24 cellular contexts compared by ENCODE assay signal in the genomic region with DNA sequence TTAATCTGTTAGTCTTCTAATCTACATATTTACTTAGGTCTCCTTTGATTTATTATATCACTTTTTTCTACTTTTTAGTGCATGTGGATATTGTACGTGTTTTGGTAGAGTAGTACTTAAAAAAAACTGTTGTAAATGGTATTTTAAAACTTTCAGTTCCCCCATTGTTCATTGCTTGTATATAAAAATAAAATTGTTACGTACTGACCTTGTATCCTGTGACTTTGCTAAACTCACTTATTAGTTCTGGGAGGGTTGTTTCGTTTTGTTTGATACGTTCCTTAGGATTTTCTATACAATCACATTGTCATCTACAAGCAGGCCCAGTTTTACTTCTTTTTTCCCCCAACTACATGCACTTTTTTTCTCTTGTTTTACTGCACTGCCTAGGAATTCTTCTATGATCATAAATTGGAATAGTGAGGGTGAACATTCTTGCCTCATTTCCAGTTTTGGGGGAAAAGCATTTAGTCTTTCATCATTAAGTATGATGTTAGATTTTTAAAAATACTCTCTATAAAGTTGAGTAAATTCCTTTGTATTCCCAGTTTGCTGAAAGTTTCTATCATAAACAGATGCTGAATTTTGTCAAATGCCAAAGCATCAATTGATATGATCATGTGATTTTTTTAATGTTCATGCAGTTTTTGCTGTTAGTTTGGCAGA. TPM values are rescaled to one million over a fixed set of nuclear protein-coding genes. Genes with fewer than 3 reads are reported as not detected.
"Had no signal": no experiment of that assay in that cellular context is flagged by ENCODE, and none has a peak within 500 bp of the region (broad histone marks: within the 10 kb centered on the region; RNA-seq: fewer than 3 reads in every experiment).

No MANE protein-coding gene starts in this region.

- H3K27ac ChIP-seq: colonic mucosa, hepatocyte, ovary, psoas muscle, suprapubic skin had no signal

- DNase-seq: activated CD4-positive, alpha-beta T cell treated with anti-CD3 and anti-CD28 coated beads, Interleukin-2, amount 10 ng/mL, durations not matched to agents 24 days and 14 days; activated CD4-positive, CD25-positive, alpha-beta regulatory T cell; activated CD8-positive, alpha-beta T cell treated with anti-CD3 and anti-CD28 coated beads, Interleukin-2, amount 10 ng/mL, durations not matched to agents 7 days and 5 days; activated naive CD4-positive, alpha-beta T cell treated with anti-CD3 and anti-CD28 coated beads for 36 hours; activated naive CD8-positive, alpha-beta T cell treated with anti-CD3 and anti-CD28 coated beads, Interleukin-2, amount 50 U/mL, for 24 hours; activated T-cell treated with anti-CD3 and anti-CD28 coated beads, Interleukin-2, amount 50 U/mL, for 24 hours; aorta; colonic mucosa; foreskin fibroblast; mucosa of descending colon; naive thymus-derived CD4-positive, alpha-beta T cell; ovary; psoas muscle; right cardiac atrium; SW 1271; T-helper 2 cell; trophoblast cell had no signal

- H3K27ac Mint-ChIP-seq: activated CD4-positive, alpha-beta T cell treated with anti-CD3 and anti-CD28 coated beads, Interleukin-2, amount 10 ng/mL, durations not matched to agents 24 days and 14 days; activated CD8-positive, alpha-beta T cell treated with anti-CD3 and anti-CD28 coated beads, Interleukin-2, amount 10 ng/mL, durations not matched to agents 7 days and 5 days; activated naive CD4-positive, alpha-beta T cell treated with anti-CD3 and anti-CD28 coated beads for 36 hours; activated naive CD8-positive, alpha-beta T cell treated with anti-CD3 and anti-CD28 coated beads, Interleukin-2, amount 50 U/mL, for 24 hours; activated T-cell treated with anti-CD3 and anti-CD28 coated beads, Interleukin-2, amount 50 U/mL, for 24 hours; activated T-helper 2 cell treated with anti-CD3 and anti-CD28 coated beads, Interferon-gamma antibody, Interleukin-2, Interleukin-4, amounts not matched to agents 10 μg/mL and 5 μg/mL and 100 μg/mL, durations not matched to agents 14 hours and 24 hours and 36 hours; memory B cell; naive thymus-derived CD4-positive, alpha-beta T cell; stimulated activated naive CD8-positive, alpha-beta T cell treated with anti-CD3 and anti-CD28 coated beads, Interleukin-15, Interleukin-2, amounts not matched to agents 100 ng/mL and 50 ng/mL, for 24 hours had no signal

- H3K27me3 Mint-ChIP-seq: activated CD4-positive, alpha-beta T cell treated with anti-CD3 and anti-CD28 coated beads, Interleukin-2, amount 10 ng/mL, durations not matched to agents 24 days and 14 days; activated naive CD8-positive, alpha-beta T cell treated with anti-CD3 and anti-CD28 coated beads, Interleukin-2, amount 50 U/mL, for 24 hours; activated T-cell treated with anti-CD3 and anti-CD28 coated beads, Interleukin-2, amount 50 U/mL, for 24 hours; central memory CD8-positive, alpha-beta T cell; memory B cell; naive thymus-derived CD4-positive, alpha-beta T cell; stimulated activated naive CD8-positive, alpha-beta T cell treated with anti-CD3 and anti-CD28 coated beads, Interleukin-15, Interleukin-2, amounts not matched to agents 100 ng/mL and 50 ng/mL, for 24 hours had no signal

- H3K4me3 ChIP-seq: colonic mucosa, hepatocyte, mucosa of descending colon, ovary, psoas muscle, skin epidermis, suprapubic skin had no signal

- H3K4me1 Mint-ChIP-seq: central memory CD8-positive, alpha-beta T cell; memory B cell; naive thymus-derived CD4-positive, alpha-beta T cell had no signal

- H2AFZ ChIP-seq: hepatocyte had no signal

- H3K27me3 ChIP-seq: colonic mucosa, hepatocyte, ovary, suprapubic skin had no signal

- H3K4me3 Mint-ChIP-seq: activated CD4-positive, alpha-beta T cell treated with anti-CD3 and anti-CD28 coated beads, Interleukin-2, amount 10 ng/mL, durations not matched to agents 24 days and 14 days; activated CD8-positive, alpha-beta T cell treated with anti-CD3 and anti-CD28 coated beads, Interleukin-2, amount 10 ng/mL, durations not matched to agents 7 days and 5 days; activated naive CD4-positive, alpha-beta T cell treated with anti-CD3 and anti-CD28 coated beads for 36 hours; activated naive CD8-positive, alpha-beta T cell treated with anti-CD3 and anti-CD28 coated beads, Interleukin-2, amount 50 U/mL, for 24 hours; activated T-cell treated with anti-CD3 and anti-CD28 coated beads, Interleukin-2, amount 50 U/mL, for 24 hours; central memory CD8-positive, alpha-beta T cell; memory B cell; naive thymus-derived CD4-positive, alpha-beta T cell; stimulated activated naive CD8-positive, alpha-beta T cell treated with anti-CD3 and anti-CD28 coated beads, Interleukin-15, Interleukin-2, amounts not matched to agents 100 ng/mL and 50 ng/mL, for 24 hours had no signal

- H3K36me3 ChIP-seq: colonic mucosa, ovary had no signal

- H3K9me3 ChIP-seq: colonic mucosa, mucosa of descending colon, ovary, psoas muscle, suprapubic skin had no signal

- H3K4me1 ChIP-seq: colonic mucosa, psoas muscle, suprapubic skin had no signal

- ATAC-seq: activated CD8-positive, alpha-beta T cell treated with anti-CD3 and anti-CD28 coated beads, Interleukin-2, amount 10 ng/mL, durations not matched to agents 7 days and 5 days; activated naive CD8-positive, alpha-beta T cell treated with anti-CD3 and anti-CD28 coated beads, Interleukin-2, amount 50 U/mL, for 24 hours; mucosa of descending colon; naive thymus-derived CD4-positive, alpha-beta T cell; psoas muscle; right cardiac atrium had no signal

- H3K79me2 ChIP-seq: hepatocyte had no signal

- H3K4me2 ChIP-seq: hepatocyte had no signal

- H3K9me3 Mint-ChIP-seq: activated CD4-positive, alpha-beta T cell treated with anti-CD3 and anti-CD28 coated beads, Interleukin-2, amount 10 ng/mL, durations not matched to agents 24 days and 14 days; activated T-helper 2 cell treated with anti-CD3 and anti-CD28 coated beads, Interferon-gamma antibody, Interleukin-2, Interleukin-4, amounts not matched to agents 10 μg/mL and 5 μg/mL and 100 μg/mL, durations not matched to agents 14 hours and 24 hours and 36 hours; central memory CD8-positive, alpha-beta T cell; stimulated activated naive CD8-positive, alpha-beta T cell treated with anti-CD3 and anti-CD28 coated beads, Interleukin-15, Interleukin-2, amounts not matched to agents 100 ng/mL and 50 ng/mL, for 24 hours had no signal

RNA-seq across cellular contexts. Expression of a gene that starts 33.5 kb away (rescaled TPM):
- total RNA-seq: activated CD8-positive, alpha-beta T cell treated with anti-CD3 and anti-CD28 coated beads, Interleukin-2, amount 10 ng/mL, durations not matched to agents 7 days and 5 days; activated naive CD4-positive, alpha-beta T cell treated with anti-CD3 and anti-CD28 coated beads for 36 hours; activated T-helper 2 cell treated with anti-CD3 and anti-CD28 coated beads, Interferon-gamma antibody, Interleukin-2, Interleukin-4, amounts not matched to agents 10 μg/mL and 5 μg/mL and 100 μg/mL, durations not matched to agents 14 hours and 24 hours and 36 hours had no signal
